Comparison of ENCODE assay signal across 8 cellular contexts in the genomic region with DNA sequence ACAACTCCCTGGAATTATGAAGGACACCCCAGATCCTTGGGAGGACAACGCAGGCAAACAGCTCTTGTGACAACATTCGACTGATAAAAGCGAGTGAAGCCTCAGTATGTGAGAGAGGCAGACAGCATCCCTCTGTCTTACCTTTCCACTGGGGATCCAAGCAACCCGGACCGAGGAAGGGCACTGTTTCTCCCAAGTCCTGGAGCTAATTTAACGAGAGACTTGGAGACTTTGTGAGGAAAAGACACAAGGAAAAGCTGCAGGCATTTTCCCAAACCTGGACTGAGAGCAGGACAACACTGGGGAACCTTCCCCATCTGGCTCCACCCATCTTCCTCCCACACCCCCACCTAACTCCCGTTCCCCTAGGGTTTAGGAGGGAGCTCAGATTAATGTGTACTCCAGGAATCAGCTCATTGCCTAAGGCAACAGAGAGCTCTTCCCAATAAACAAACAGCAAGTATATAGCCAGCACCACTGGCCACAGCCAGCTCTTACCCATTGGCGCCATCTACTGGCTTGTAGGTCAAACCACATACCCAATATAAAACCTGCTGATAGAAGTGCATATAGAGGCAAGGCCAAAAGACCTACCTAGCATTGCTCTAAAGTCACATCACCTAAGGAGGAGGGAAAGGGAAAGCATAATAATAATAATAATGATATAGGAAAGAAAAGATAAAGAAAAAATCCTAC.
DNase-seq lines count a peak whose midpoint lies in the region; ATAC-seq and TF ChIP-seq lines count a peak whose summit lies in the region.
"Not testable (repeated sequence)": the region's sequence is repeated elsewhere in the genome, so short reads cannot be mapped to it uniquely, and the experiment has no call there.

No MANE protein-coding gene starts in this region.

- H3K27me3 Mint-ChIP-seq in CD8-positive, alpha-beta memory T cell; activated B cell treated with CpG ODN at 0.5 μM for 24 hours; central memory CD8-positive, alpha-beta T cell: not testable (repeated sequence)

- not testable (repeated sequence) for H3K27ac Mint-ChIP-seq in CD8-positive, alpha-beta memory T cell; activated B cell treated with CpG ODN at 0.5 μM for 24 hours; central memory CD8-positive, alpha-beta T cell (ENCODE audit: low read depth)

- DNase-seq in CD8-positive, alpha-beta memory T cell = peak; percentile 4 to 58 (median 37)
- DNase-seq in NCI-H446 (lab: John Stamatoyannopoulos, UW) (peak; percentile 7 to 55), kidney glomerular epithelial cell (lab: John Stamatoyannopoulos, UW) (peak; percentile 27)
- not testable (repeated sequence) for DNase-seq in activated B cell treated with CpG ODN at 0.5 μM for 24 hours
- peak in 1 of 2 donors; percentile 14 for DNase-seq in central memory CD8-positive, alpha-beta T cell (ENCODE audit: low spot score in 2 of 2)
- DNase-seq in stimulated activated CD4-positive, alpha-beta T cell treated with anti-CD3 and anti-CD28 coated beads, Interleukin-15, amount 100 ng/mL, for 48 hours (ENCODE audit: low read depth in 2 of 2) = peak; percentile 1 to 43

- not testable (repeated sequence) for H3K4me1 ChIP-seq in CD8-positive, alpha-beta memory T cell (ENCODE audit: insufficient read depth, low read length)

- H3K4me3 Mint-ChIP-seq in CD8-positive, alpha-beta memory T cell; activated B cell treated with CpG ODN at 0.5 μM for 24 hours; central memory CD8-positive, alpha-beta T cell: not testable (repeated sequence)

- H3K4me1 Mint-ChIP-seq in CD8-positive, alpha-beta memory T cell; activated B cell treated with CpG ODN at 0.5 μM for 24 hours; central memory CD8-positive, alpha-beta T cell: not testable (repeated sequence)

- CTCF ChIA-PET in CD8-positive, alpha-beta memory T cell (lab: Charles Lee) = not testable (repeated sequence)
- CTCF ChIA-PET in activated B cell treated with CpG ODN at 0.5 μM for 24 hours (lab: Charles Lee) = interaction anchor here (0.6 kb wide), 1 partner anchor 803 kb away, joined by 3 read pairs; no protein-coding TSS in a partner anchor

- H3K4me3 ChIP-seq in CD8-positive, alpha-beta memory T cell (ENCODE audit: low read length) = not testable (repeated sequence)

- POLR2A ChIA-PET in CD8-positive, alpha-beta memory T cell (lab: Charles Lee); activated B cell treated with CpG ODN at 0.5 μM for 24 hours (lab: Charles Lee): not testable (repeated sequence)

- intact Hi-C loops in activated B cell treated with CpG ODN at 0.5 μM for 24 hours (cut with micrococcal nuclease) = loop anchor here (2.0 kb wide), 2 partner anchors 41 to 421 kb away; no protein-coding TSS in a partner anchor

- H3K9me3 ChIP-seq in CD8-positive, alpha-beta memory T cell (ENCODE audit: low read length) = not testable (repeated sequence)

- H3K9me3 Mint-ChIP-seq in CD8-positive, alpha-beta memory T cell; activated B cell treated with CpG ODN at 0.5 μM for 24 hours; central memory CD8-positive, alpha-beta T cell: not testable (repeated sequence)

- H3K27me3 ChIP-seq in CD8-positive, alpha-beta memory T cell (ENCODE audit: insufficient read depth, low read length, poor library complexity, severe bottlenecking) = not testable (repeated sequence)

- peak; percentile 35 for TF ChIP-seq CTCF in activated B cell treated with CpG ODN at 0.5 μM for 24 hours (IDR thresholded peaks at IDR 0.05)

- H3K36me3 Mint-ChIP-seq in CD8-positive, alpha-beta memory T cell; activated B cell treated with CpG ODN at 0.5 μM for 24 hours (ENCODE audit: low read depth); central memory CD8-positive, alpha-beta T cell (ENCODE audit: insufficient read depth): not testable (repeated sequence)

- peak; percentile 66 for ATAC-seq in GM19397 (IDR thresholded peaks at IDR 0.05; ENCODE audit: unreplicated experiment)
- ATAC-seq in HG03439 (IDR thresholded peaks at IDR 0.05; ENCODE audit: unreplicated experiment) = peak; percentile 60
- ATAC-seq in activated B cell treated with CpG ODN at 0.5 μM for 24 hours (ENCODE audit: low read depth) = peak; percentile 68
- ATAC-seq in central memory CD8-positive, alpha-beta T cell (replicated peaks; ENCODE audit: extremely low read depth, poor library complexity, severe bottlenecking) = peak; percentile 80

- H3K27ac ChIP-seq in CD8-positive, alpha-beta memory T cell (ENCODE audit: low read depth, low read length) = not testable (repeated sequence)

- H3K36me3 ChIP-seq in CD8-positive, alpha-beta memory T cell (ENCODE audit: insufficient read depth, low read length) = not testable (repeated sequence)
